8 cellular contexts compared by ENCODE assay signal in genomic region chr17:80413771-80414507, GRCh38. TPM values are rescaled to one million over a fixed set of nuclear protein-coding genes. Genes with fewer than 3 reads are reported as not detected.
DNase-seq lines count a peak whose midpoint lies in the region; TF ChIP-seq lines count a peak whose summit lies in the region.

No MANE protein-coding gene starts in this region.

- peaks cover 2 to 12% (median 12%) of the 10 kb centered on the region in 3 experiments; a peak in 3 of 7 replicates for H3K36me3 Mint-ChIP-seq in H9 (ENCODE audit: insufficient read depth in 1 of 3, low read depth in 3 of 3)

- no peaks in the 10 kb centered on the region for H3K36me3 ChIP-seq in SK-N-MC (ENCODE audit: insufficient read depth, low read length)
- H3K36me3 ChIP-seq in sigmoid colon = peaks cover 0 to 21% (median 0%) of the 10 kb centered on the region in 4 donors

- no peak overlapping the region for H3K56ac ChIP-seq in H9 (ENCODE audit: insufficient read length, low read depth, low read length)

- no peak overlapping the region; the same call in 1 of the 2 replicates for H3K14ac ChIP-seq in H9 (ENCODE audit: insufficient read depth, low read length)

- peak overlapping the region; percentile 56 for H3K4me2 ChIP-seq in H9 (ENCODE audit: insufficient read depth, insufficient read length, low read length)

- no peaks in the 10 kb centered on the region; a peak in 1 of 5 replicates for H3K9me3 Mint-ChIP-seq in H9

- no peaks in the 10 kb centered on the region; the same call in 1 of the 2 replicates for H3K27me3 ChIP-seq in H9 (ENCODE audit: insufficient read depth, low read length)
- H3K27me3 ChIP-seq in sigmoid colon = no peaks in the 10 kb centered on the region

- no peak overlapping the region for H4K8ac ChIP-seq in H9 (replicated peaks; ENCODE audit: insufficient read length, low read depth, low read length)

- peak overlapping the region; percentile 89 to 93 for H3K4me3 Mint-ChIP-seq in H9

- no peak overlapping the region for H3K4ac ChIP-seq in H9 (ENCODE audit: low read depth, low read length)

- TF ChIP-seq POLR2A in sigmoid colon (IDR thresholded peaks at IDR 0.05) = no peak

- no peak overlapping the region for H4K91ac ChIP-seq in H9 (ENCODE audit: insufficient read length, low read depth, low read length)

- DNase-seq in H9 (no peak), SK-N-MC (ENCODE audit: low read depth, low spot score) (no peak), foreskin fibroblast (no peak), sigmoid colon (no peak), NCI-H2081 treated with DMSO at 0.1 percent for 48 hours (lab: John Stamatoyannopoulos, UW) (no peak), NCI-H446 (lab: John Stamatoyannopoulos, UW) (no peak), DMS153 treated with DMSO at 0.1 percent for 48 hours (lab: John Stamatoyannopoulos, UW; ENCODE audit: unreplicated experiment) (no peak), NCI-H82 treated with DMSO at 0.1 percent for 48 hours (lab: John Stamatoyannopoulos, UW; ENCODE audit: unreplicated experiment) (no peak)

- H3K23ac ChIP-seq in H9 (ENCODE audit: insufficient read length, low read depth, low read length) = no peak overlapping the region

- no peaks in the 10 kb centered on the region for H3K9me3 ChIP-seq in H9 (ENCODE audit: control insufficient read depth, low read depth, low read length)
- H3K9me3 ChIP-seq in SK-N-MC (ENCODE audit: low read depth, low read length) = no peaks in the 10 kb centered on the region
- no peaks in the 10 kb centered on the region for H3K9me3 ChIP-seq in sigmoid colon

- no peak overlapping the region for H2BK120ac ChIP-seq in H9 (ENCODE audit: low read depth, low read length, poor library complexity, severe bottlenecking)

- H2BK20ac ChIP-seq in H9 (ENCODE audit: low read depth, low read length, poor library complexity, severe bottlenecking) = no peak overlapping the region

- H3K9ac ChIP-seq in H9 (ENCODE audit: extremely low read depth, insufficient read length, low read length) (no peak overlapping the region), SK-N-MC (ENCODE audit: insufficient read length) (peak overlapping the region; percentile 91)

- no peaks in the 10 kb centered on the region for H4K20me1 ChIP-seq in H9 (ENCODE audit: control insufficient read depth, insufficient read depth, insufficient read length)

- no peak for TF ChIP-seq CTCF in H9 (conservative IDR thresholded peaks at IDR 0.05)
- no peak for TF ChIP-seq CTCF in foreskin fibroblast (IDR thresholded peaks at IDR 0.05; ENCODE audit: low read depth, low read length)
- TF ChIP-seq CTCF in sigmoid colon (IDR thresholded peaks at IDR 0.05) = no peak

- no peaks in the 10 kb centered on the region for H3K79me1 ChIP-seq in H9 (ENCODE audit: insufficient read depth, low read depth, low read length, poor library complexity, severe bottlenecking)

- H3K27ac ChIP-seq in H9 (ENCODE audit: insufficient read length, low read depth, low read length) = no peak overlapping the region
- H3K27ac ChIP-seq in SK-N-MC = no peak overlapping the region
- H3K27ac ChIP-seq in sigmoid colon = peak overlapping the region in 2 of 4 donors; percentile 89 to 90

- WGBS in H9 (ENCODE audit: extremely low coverage, insufficient read length, low lambda C conversion rate) = no CpG with 5 or more reads among the region's 26 CpGs
- WGBS in sigmoid colon, 2 donors = 13 to 37% methylated on average over 26 of the region's 26 CpGs

- H3T11ph ChIP-seq in H9 (ENCODE audit: low read length) = no peak overlapping the region

- H3K27ac Mint-ChIP-seq in H9 = no peak overlapping the region; a peak in 1 of 7 replicates

- H4K5ac ChIP-seq in H9 (ENCODE audit: insufficient read length, low read depth, low read length) = no peak overlapping the region

- no peak overlapping the region for H3K18ac ChIP-seq in H9 (ENCODE audit: insufficient read length, low read depth, low read length)

- H3K4me1 Mint-ChIP-seq in H9 = peaks cover 10 to 16% of the 10 kb centered on the region in 2 experiments

- H2BK15ac ChIP-seq in H9 (ENCODE audit: low read depth, low read length) = no peak overlapping the region

- no peak overlapping the region for H2BK12ac ChIP-seq in H9 (ENCODE audit: insufficient read length, low read depth, low read length)

- TF ChIP-seq EP300 in sigmoid colon (IDR thresholded peaks at IDR 0.05) = no peak

- intact Hi-C loops in sigmoid colon (cut with DNase I) = no loop called here

- no peak overlapping the region for H2BK5ac ChIP-seq in H9 (ENCODE audit: insufficient read length, low read length)

- H3K23me2 ChIP-seq in H9 (ENCODE audit: insufficient read length, low read depth, low read length, poor library complexity, severe bottlenecking) = peaks cover 9% of the 10 kb centered on the region

- no peak overlapping the region for H2AFZ ChIP-seq in H9 (ENCODE audit: low read length)

- no peaks in the 10 kb centered on the region for H3K79me2 ChIP-seq in H9 (ENCODE audit: insufficient read depth, low read length)

- H2AK5ac ChIP-seq in H9 (ENCODE audit: insufficient read length, low read length) = no peak overlapping the region

- H3K4me1 ChIP-seq in H9 (ENCODE audit: insufficient read depth, low read length) (no peaks in the 10 kb centered on the region; the same call in 1 of the 2 replicates), sigmoid colon (peaks cover 0 to 39% (median 28%) of the 10 kb centered on the region in 4 donors)

- H3K27me3 Mint-ChIP-seq in H9 (ENCODE audit: low read depth) = peaks cover 39% of the 10 kb centered on the region

- H3K4me3 ChIP-seq in SK-N-MC (peak overlapping the region; percentile 99), foreskin fibroblast (ENCODE audit: low read depth in 1 of 2, low read length in 2 of 2) (peak overlapping the region; percentile 99 to 100), sigmoid colon (peak overlapping the region; percentile 67 to 99 (median 78))

RNA-seq across cellular contexts. Expression of gene ENDOV, which starts 1.0 kb away (rescaled TPM):
- total RNA-seq in H9 (2021) (14.8 and 17.1 TPM in 2 replicates), sigmoid colon (10 to 100 TPM in 3 of 4 donors, 1 to 10 TPM in 1; 9.5 to 23.5 (median 16.7) TPM)
- 10 to 100 TPM; 14.1 to 18.6 (median 17.4) TPM for polyA plus RNA-seq in sigmoid colon
